ENCODE assay signal across 14 cellular contexts in the genomic region with DNA sequence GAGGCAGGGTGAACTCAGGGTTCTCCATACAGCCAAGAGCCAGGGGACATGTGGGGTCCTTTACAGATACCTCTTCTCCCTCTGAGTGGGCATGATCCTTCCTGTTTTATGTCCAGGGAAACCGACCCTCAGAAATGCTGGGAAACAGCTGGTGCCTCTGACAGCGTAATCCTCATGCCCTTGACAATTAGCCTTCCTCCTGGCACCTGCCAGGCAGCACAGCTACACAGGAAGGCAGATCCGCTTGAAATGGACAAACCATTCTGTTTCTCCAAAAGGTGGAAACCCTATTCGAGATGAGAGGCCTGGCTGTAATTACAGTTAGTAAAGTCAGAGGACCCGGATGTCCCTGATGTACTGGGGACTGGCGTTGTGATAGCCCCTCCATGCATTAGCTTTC. TPM values are rescaled to one million over a fixed set of nuclear protein-coding genes. Genes with fewer than 3 reads are reported as not detected.
DNase-seq lines count a peak whose midpoint lies in the region; ATAC-seq, FAIRE-seq and TF ChIP-seq lines count a peak whose summit lies in the region.
"Had no signal": no experiment of that assay in that cellular context is flagged by ENCODE, and none has a peak within 500 bp of the region (broad histone marks: within the 10 kb centered on the region; RNA-seq: fewer than 3 reads in every experiment).

No MANE protein-coding gene starts in this region.

- peak overlapping the region; percentile 70 for H3K27ac ChIP-seq in muscle layer of duodenum (ENCODE audit: low read length)

- H3K4me3 ChIP-seq in muscle layer of duodenum (ENCODE audit: low read depth in 1 of 2, low read length in 2 of 2), result no peak overlapping the region
- H3K4me3 ChIP-seq: GM23248, pancreas had no signal

- DNase-seq in natural killer cell (no peak), T-helper 17 cell (no peak), H4 (ENCODE audit: low spot score) (no peak), frontal cortex (ENCODE audit: low spot score in 2 of 2) (no peak)
- no peak for DNase-seq in natural killer cell treated with Interleukin-12 subunit alpha and Interleukin-12 subunit beta and Interleukin-15 and Interleukin-18, amount 100 ng/mL, for 72 hours (ENCODE audit: low spot score)
- no peak for DNase-seq in stimulated activated CD4-positive, alpha-beta T cell treated with anti-CD3 and anti-CD28 coated beads, Interleukin-2, amount 100 ng/mL, for 24 hours
- DNase-seq: activated CD4-positive, CD25-positive, alpha-beta regulatory T cell treated with anti-CD3 and anti-CD28 coated beads, Interleukin-2, amount 50 U/mL, for 72 hours; BE2C; EL; GM23248; NCI-H2029; pancreas had no signal

- H3K4me1 Mint-ChIP-seq in natural killer cell, result peaks cover 55 to 64% of the 10 kb centered on the region in 2 donors
- peaks cover 28 to 35% of the 10 kb centered on the region in 2 donors for H3K4me1 Mint-ChIP-seq in natural killer cell treated with Interleukin-12 subunit alpha and Interleukin-12 subunit beta and Interleukin-15 and Interleukin-18, amount 100 ng/mL, for 72 hours (ENCODE audit: low read depth in 2 of 2)
- H3K4me1 Mint-ChIP-seq in T-helper 17 cell, result peaks cover 23% of the 10 kb centered on the region

- H3K27me3 ChIP-seq in muscle layer of duodenum (ENCODE audit: low read depth, low read length), result no peaks in the 10 kb centered on the region
- H3K27me3 ChIP-seq: BE2C, pancreas had no signal

- no peaks in the 10 kb centered on the region for H3K9me3 Mint-ChIP-seq in natural killer cell
- H3K9me3 Mint-ChIP-seq in natural killer cell treated with Interleukin-12 subunit alpha and Interleukin-12 subunit beta and Interleukin-15 and Interleukin-18, amount 100 ng/mL, for 72 hours, result no peaks in the 10 kb centered on the region

- FAIRE-seq in frontal cortex (lab: Jason Lieb, UNC), result no peak
- FAIRE-seq: pancreas had no signal

- no peaks in the 10 kb centered on the region for H3K36me3 Mint-ChIP-seq in natural killer cell
- H3K36me3 Mint-ChIP-seq in natural killer cell treated with Interleukin-12 subunit alpha and Interleukin-12 subunit beta and Interleukin-15 and Interleukin-18, amount 100 ng/mL, for 72 hours, result no peaks in the 10 kb centered on the region
- peaks cover 2% of the 10 kb centered on the region for H3K36me3 Mint-ChIP-seq in T-helper 17 cell (ENCODE audit: low read depth)

- peaks cover 0 to 8% of the 10 kb centered on the region in 2 donors for H3K36me3 ChIP-seq in muscle layer of duodenum (ENCODE audit: control insufficient read depth in 1 of 2, insufficient read depth in 2 of 2, low read length in 2 of 2)
- H3K36me3 ChIP-seq: BE2C, pancreas had no signal

- no peak for TF ChIP-seq POLR2A in GM18505 (IDR thresholded peaks at IDR 0.05; ENCODE audit: borderline replicate concordance, extremely low read depth, insufficient read depth, insufficient read length)

- ATAC-seq in natural killer cell, result no peak
- no peak for ATAC-seq in natural killer cell treated with Interleukin-12 subunit alpha and Interleukin-12 subunit beta and Interleukin-15 and Interleukin-18, amount 100 ng/mL, for 72 hours
- ATAC-seq in T-helper 17 cell, result no peak
- ATAC-seq in GM18505 (IDR thresholded peaks at IDR 0.05; ENCODE audit: unreplicated experiment), result no peak
- ATAC-seq: pancreas had no signal

- no peak for TF ChIP-seq CTCF in natural killer cell (IDR thresholded peaks at IDR 0.05)

- H3K4me1 ChIP-seq in muscle layer of duodenum (ENCODE audit: control insufficient read depth in 1 of 2, insufficient read depth in 2 of 2, low read length in 2 of 2), result peaks cover 23 to 35% of the 10 kb centered on the region in 2 donors
- H3K4me1 ChIP-seq: BE2C had no signal

- peak overlapping the region; percentile 38 to 68 for H3K27ac Mint-ChIP-seq in natural killer cell
- H3K27ac Mint-ChIP-seq in natural killer cell treated with Interleukin-12 subunit alpha and Interleukin-12 subunit beta and Interleukin-15 and Interleukin-18, amount 100 ng/mL, for 72 hours, result peak overlapping the region in 1 of 2 donors; percentile 62
- peak overlapping the region; percentile 67 for H3K27ac Mint-ChIP-seq in T-helper 17 cell

- H3K27me3 Mint-ChIP-seq in natural killer cell (ENCODE audit: low read depth in 2 of 2), result no peaks in the 10 kb centered on the region
- no peaks in the 10 kb centered on the region for H3K27me3 Mint-ChIP-seq in natural killer cell treated with Interleukin-12 subunit alpha and Interleukin-12 subunit beta and Interleukin-15 and Interleukin-18, amount 100 ng/mL, for 72 hours
- no peaks in the 10 kb centered on the region for H3K27me3 Mint-ChIP-seq in T-helper 17 cell

- intact Hi-C loops in natural killer cell (cut with micrococcal nuclease), result no loop called here

- no peak overlapping the region for H3K4me3 Mint-ChIP-seq in natural killer cell
- no peak overlapping the region for H3K4me3 Mint-ChIP-seq in natural killer cell treated with Interleukin-12 subunit alpha and Interleukin-12 subunit beta and Interleukin-15 and Interleukin-18, amount 100 ng/mL, for 72 hours
- H3K4me3 Mint-ChIP-seq in T-helper 17 cell, result no peak overlapping the region

- H3K9me3 ChIP-seq in T-helper 17 cell (ENCODE audit: control insufficient read depth, low read length, poor library complexity, severe bottlenecking), result no peaks in the 10 kb centered on the region
- H3K9me3 ChIP-seq in muscle layer of duodenum (ENCODE audit: control insufficient read depth in 1 of 2, low read length in 2 of 2), result no peaks in the 10 kb centered on the region
- H3K9me3 ChIP-seq: BE2C, pancreas had no signal

RNA-seq across cellular contexts. Expression of gene ERGIC1, which starts 7.2 kb away (rescaled TPM):
- 100 to 1,000 TPM in 2 of 3 donors, 10 to 100 TPM in 1; 86.2 to 126 (median 121) TPM for total RNA-seq in natural killer cell
- total RNA-seq in natural killer cell treated with Interleukin-12 subunit alpha and Interleukin-12 subunit beta and Interleukin-15 and Interleukin-18, amount 100 ng/mL, for 72 hours, result 10 to 100 TPM; 50.8 to 51.4 TPM
- total RNA-seq in T-helper 17 cell, result 10 to 100 TPM; 50.1 to 53.1 TPM
- total RNA-seq in H4 (2014; rRNA removed; shearing (Covaris generic)), result 72.3 and 86.2 TPM in 2 replicates
- total RNA-seq in frontal cortex, result 33.0 TPM
